Comparison of ENCODE assay signal across 30 cellular contexts in genomic region chr1:45787905-45788304, GRCh38. TPM values are rescaled to one million over a fixed set of nuclear protein-coding genes. Genes with fewer than 3 reads are reported as not detected.
DNase-seq lines count a peak whose midpoint lies in the region; ATAC-seq and TF ChIP-seq lines count a peak whose summit lies in the region.
"Had no signal": no experiment of that assay in that cellular context is flagged by ENCODE, and none has a peak within 500 bp of the region (broad histone marks: within the 10 kb centered on the region; RNA-seq: fewer than 3 reads in every experiment).

No MANE protein-coding gene starts in this region.

- no peaks in the 10 kb centered on the region for H3K36me3 Mint-ChIP-seq in CD14-positive monocyte
- H3K36me3 Mint-ChIP-seq in natural killer cell treated with Interleukin-12 subunit alpha and Interleukin-12 subunit beta and Interleukin-15 and Interleukin-18, amount 100 ng/mL, for 72 hours = no peaks in the 10 kb centered on the region

- peaks cover 3 to 6% (median 3%) of the 10 kb centered on the region in 3 donors for H3K27me3 Mint-ChIP-seq in CD14-positive monocyte (ENCODE audit: low read depth in 3 of 3)
- peaks cover 7 to 14% of the 10 kb centered on the region in 2 donors for H3K27me3 Mint-ChIP-seq in natural killer cell treated with Interleukin-12 subunit alpha and Interleukin-12 subunit beta and Interleukin-15 and Interleukin-18, amount 100 ng/mL, for 72 hours

- H3K27me3 ChIP-seq in esophagus muscularis mucosa = no peaks in the 10 kb centered on the region
- H3K27me3 ChIP-seq: BE2C, hepatocyte, sigmoid colon, thyroid gland had no signal

- no peak for TF ChIP-seq EP300 in esophagus muscularis mucosa (IDR thresholded peaks at IDR 0.05)

- intact Hi-C loops in CD14-positive monocyte (cut with micrococcal nuclease) = no loop called here
- intact Hi-C loops in esophagus muscularis mucosa (cut with DNase I) = no loop called here

- peak overlapping the region in 4 of 7 donors; percentile 3 to 71 (median 28) for H3K27ac Mint-ChIP-seq in CD14-positive monocyte
- H3K27ac Mint-ChIP-seq in natural killer cell treated with Interleukin-12 subunit alpha and Interleukin-12 subunit beta and Interleukin-15 and Interleukin-18, amount 100 ng/mL, for 72 hours = no peak overlapping the region
- H3K27ac Mint-ChIP-seq: activated naive CD8-positive, alpha-beta T cell treated with anti-CD3 and anti-CD28 coated beads, Interleukin-2, amount 50 U/mL, for 24 hours; HFFc6; progenitor cell of endocrine pancreas; stimulated activated naive CD8-positive, alpha-beta T cell treated with anti-CD3 and anti-CD28 coated beads, Interleukin-15, Interleukin-2, amounts not matched to agents 100 ng/mL and 50 ng/mL, for 24 hours; T-helper 2 cell treated with Interferon-gamma antibody and Interleukin-4, amounts not matched to agents 5 μg/mL and 100 μg/mL, for 36 hours had no signal

- H3K4me1 ChIP-seq in esophagus muscularis mucosa = no peaks in the 10 kb centered on the region
- H3K4me1 ChIP-seq: BE2C, sigmoid colon, thyroid gland had no signal

- H3K9me3 Mint-ChIP-seq in CD14-positive monocyte = peaks cover 0 to 14% (median 6%) of the 10 kb centered on the region in 7 donors
- H3K9me3 Mint-ChIP-seq in natural killer cell treated with Interleukin-12 subunit alpha and Interleukin-12 subunit beta and Interleukin-15 and Interleukin-18, amount 100 ng/mL, for 72 hours = no peaks in the 10 kb centered on the region
- H3K9me3 Mint-ChIP-seq: activated naive CD8-positive, alpha-beta T cell treated with anti-CD3 and anti-CD28 coated beads, Interleukin-2, amount 50 U/mL, for 24 hours; HFFc6; stimulated activated naive CD8-positive, alpha-beta T cell treated with anti-CD3 and anti-CD28 coated beads, Interleukin-15, Interleukin-2, amounts not matched to agents 100 ng/mL and 50 ng/mL, for 24 hours; T-helper 2 cell treated with Interferon-gamma antibody and Interleukin-4, amounts not matched to agents 5 μg/mL and 100 μg/mL, for 36 hours had no signal

- TF ChIP-seq CTCF in CD14-positive monocyte (IDR thresholded peaks at IDR 0.05) = no peak
- TF ChIP-seq CTCF in NB4 (IDR thresholded peaks at IDR 0.05; ENCODE audit: low read depth, low read length) = no peak
- TF ChIP-seq CTCF in esophagus muscularis mucosa (IDR thresholded peaks at IDR 0.05) = no peak

- H3K27ac ChIP-seq in esophagus muscularis mucosa (replicated peaks in 1 of 4) = no peak overlapping the region
- H3K27ac ChIP-seq: hepatocyte, neutrophil, sigmoid colon, thyroid gland, VCaP had no signal

- no peaks in the 10 kb centered on the region for H3K9me3 ChIP-seq in esophagus muscularis mucosa
- H3K9me3 ChIP-seq: BE2C, neutrophil, sigmoid colon, thyroid gland had no signal

- 73% methylated on average over 4 of the region's 4 CpGs for WGBS in esophagus muscularis mucosa

- peaks cover 32% of the 10 kb centered on the region for H3K4me1 Mint-ChIP-seq in CD14-positive monocyte
- peaks cover 6 to 7% of the 10 kb centered on the region in 2 donors for H3K4me1 Mint-ChIP-seq in natural killer cell treated with Interleukin-12 subunit alpha and Interleukin-12 subunit beta and Interleukin-15 and Interleukin-18, amount 100 ng/mL, for 72 hours (ENCODE audit: low read depth in 2 of 2)

- TF ChIP-seq POLR2A in NB4 (IDR thresholded peaks at IDR 0.05; ENCODE audit: extremely low read depth, insufficient read length) = no peak
- TF ChIP-seq POLR2A in esophagus muscularis mucosa (IDR thresholded peaks at IDR 0.05; ENCODE audit: low read depth) = no peak

- no peaks in the 10 kb centered on the region for H3K36me3 ChIP-seq in esophagus muscularis mucosa
- H3K36me3 ChIP-seq: BE2C, neutrophil, sigmoid colon, thyroid gland had no signal

- DNase-seq in CD14-positive monocyte (ENCODE audit: low spot score) = no peak
- peak; percentile 40 for DNase-seq in NB4 (ENCODE audit: low read depth)
- peak; percentile 77 for DNase-seq in esophagus muscularis mucosa (ENCODE audit: extremely low spot score)
- peak; percentile 31 for DNase-seq in putamen (ENCODE audit: low spot score)
- no peak for DNase-seq in stimulated activated CD4-positive, alpha-beta T cell treated with anti-CD3 and anti-CD28 coated beads, Interleukin-2, amount 100 ng/mL, for 48 hours
- DNase-seq in natural killer cell treated with Interleukin-12 subunit alpha and Interleukin-12 subunit beta and Interleukin-15 and Interleukin-18, amount 100 ng/mL, for 72 hours (ENCODE audit: low spot score) = no peak
- DNase-seq: activated CD4-positive, alpha-beta T cell treated with anti-CD3 and anti-CD28 coated beads for 4 hours; activated gamma-delta T cell; activated naive CD8-positive, alpha-beta T cell treated with anti-CD3 and anti-CD28 coated beads, Interleukin-2, amount 50 U/mL, for 24 hours; activated T-cell treated with anti-CD3 and anti-CD28 coated beads, Interleukin-2, amount 50 U/mL, for 1 hour; BE2C; cortex of kidney; DND-41; foreskin fibroblast; GOT3; HFFc6; left colon; NCI-H1105 treated with DMSO at 0.1 percent for 48 hours; NCI-H2029; NCI-H2227 treated with DMSO at 0.1 percent for 48 hours; NCI-H526 treated with DMSO at 0.1 percent for 48 hours; sigmoid colon; thyroid gland had no signal

- no peak for ATAC-seq in HG03432 (IDR thresholded peaks at IDR 0.05; ENCODE audit: unreplicated experiment)
- no peak for ATAC-seq in natural killer cell treated with Interleukin-12 subunit alpha and Interleukin-12 subunit beta and Interleukin-15 and Interleukin-18, amount 100 ng/mL, for 72 hours
- ATAC-seq: activated naive CD8-positive, alpha-beta T cell treated with anti-CD3 and anti-CD28 coated beads, Interleukin-2, amount 50 U/mL, for 24 hours; left colon had no signal

- H3K4me3 ChIP-seq in NB4 (ENCODE audit: low read depth, low read length) (no peak overlapping the region), esophagus muscularis mucosa (no peak overlapping the region)
- H3K4me3 ChIP-seq: hepatocyte, sigmoid colon, thyroid gland had no signal

- H3K4me3 Mint-ChIP-seq in CD14-positive monocyte = peak overlapping the region in 1 of 2 donors; percentile 58
- no peak overlapping the region for H3K4me3 Mint-ChIP-seq in natural killer cell treated with Interleukin-12 subunit alpha and Interleukin-12 subunit beta and Interleukin-15 and Interleukin-18, amount 100 ng/mL, for 72 hours
- H3K4me3 Mint-ChIP-seq: activated naive CD8-positive, alpha-beta T cell treated with anti-CD3 and anti-CD28 coated beads, Interleukin-2, amount 50 U/mL, for 24 hours; HFFc6; stimulated activated naive CD8-positive, alpha-beta T cell treated with anti-CD3 and anti-CD28 coated beads, Interleukin-15, Interleukin-2, amounts not matched to agents 100 ng/mL and 50 ng/mL, for 24 hours; T-helper 2 cell treated with Interferon-gamma antibody and Interleukin-4, amounts not matched to agents 5 μg/mL and 100 μg/mL, for 36 hours had no signal

RNA-seq across cellular contexts. Expression of gene MAST2, which starts 15.5 kb away (rescaled TPM):
- polyA plus RNA-seq in CD14-positive monocyte = 1 to 10 TPM; 1.0 to 2.5 TPM
- total RNA-seq in esophagus muscularis mucosa = 10 to 100 TPM; 44.9 to 78.3 (median 68.5) TPM
- total RNA-seq in natural killer cell treated with Interleukin-12 subunit alpha and Interleukin-12 subunit beta and Interleukin-15 and Interleukin-18, amount 100 ng/mL, for 72 hours = 10 to 100 TPM; 31.8 to 73.2 TPM

RNA-seq across cellular contexts. Expression of gene IPP, which starts 37.5 kb away (rescaled TPM):
- 1 to 10 TPM; 1.4 TPM for polyA plus RNA-seq in CD14-positive monocyte
- total RNA-seq in esophagus muscularis mucosa = 10 to 100 TPM in 2 of 4 donors, 1 to 10 TPM in 2; 6.0 to 14.1 (median 10.7) TPM
- total RNA-seq in natural killer cell treated with Interleukin-12 subunit alpha and Interleukin-12 subunit beta and Interleukin-15 and Interleukin-18, amount 100 ng/mL, for 72 hours = 10 to 100 TPM; 16.2 to 16.5 TPM

Comparison
In these comparisons a context has a peak if more than half of its experiments do, and no peak if none do; other contexts are left out.
1. DNase-seq: peak in NB4 (single experiment), esophagus muscularis mucosa (single experiment) and putamen (single experiment); none in CD14-positive monocyte (single experiment), stimulated activated CD4-positive, alpha-beta T cell treated with anti-CD3 and anti-CD28 coated beads, Interleukin-2, amount 100 ng/mL, for 48 hours (0 of 2) and natural killer cell treated with Interleukin-12 subunit alpha and Interleukin-12 subunit beta and Interleukin-15 and Interleukin-18, amount 100 ng/mL, for 72 hours (single experiment).
2. H3K27ac Mint-ChIP-seq: peak in CD14-positive monocyte (4 of 7); none in natural killer cell treated with Interleukin-12 subunit alpha and Interleukin-12 subunit beta and Interleukin-15 and Interleukin-18, amount 100 ng/mL, for 72 hours (0 of 2).